ENCODE assay signal across 29 cellular contexts in the genomic region with DNA sequence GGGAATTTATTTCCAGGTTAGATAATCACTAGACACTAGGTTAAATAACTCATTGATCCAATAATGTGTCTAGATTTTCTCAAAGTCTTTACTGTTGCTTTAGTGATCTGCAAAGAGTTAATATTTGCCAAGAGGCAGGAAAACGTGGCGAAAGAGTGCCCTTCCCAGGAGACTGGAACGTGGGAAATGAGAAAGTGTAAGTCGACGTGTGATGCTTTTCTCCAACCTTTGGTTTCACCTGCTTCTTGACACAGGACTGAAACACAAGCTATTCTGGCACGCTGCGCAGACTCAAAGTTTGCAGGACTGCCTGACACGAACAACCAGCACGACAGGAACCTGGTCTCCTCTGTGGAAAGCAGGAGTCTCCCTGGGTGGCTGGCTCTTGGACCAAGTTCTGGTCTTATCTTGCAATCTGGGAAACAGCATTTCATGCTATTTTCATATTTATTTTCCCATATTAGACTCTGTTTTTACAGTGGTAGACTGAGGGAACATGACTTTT.
"Had no signal": no experiment of that assay in that cellular context is flagged by ENCODE, and none has a peak within 500 bp of the region (broad histone marks: within the 10 kb centered on the region; RNA-seq: fewer than 3 reads in every experiment).

No MANE protein-coding gene starts in this region.

- DNase-seq: activated B cell treated with CpG ODN at 0.5 μM for 24 hours; activated CD4-positive, alpha-beta T cell treated with anti-CD3 and anti-CD28 coated beads for 36 hours; activated CD4-positive, alpha-beta T cell treated with anti-CD3 and anti-CD28 coated beads, Interleukin-2, amount 50 U/mL, for 4 hours; activated CD8-positive, alpha-beta memory T cell treated with anti-CD3 and anti-CD28 coated beads for 24 hours; activated CD8-positive, alpha-beta memory T cell treated with anti-CD3 and anti-CD28 coated beads, Interleukin-2, amount 50 U/mL, for 4 hours; activated naive CD4-positive, alpha-beta T cell; activated T-cell treated with anti-CD3 and anti-CD28 coated beads, Interleukin-2, amount 50 U/mL, for 24 hours; adrenal gland; endodermal cell; esophagus squamous epithelium; gastrocnemius medialis; hypothalamus; left ventricle myocardium superior; mammary epithelial cell; naive thymus-derived CD8-positive, alpha-beta T cell; ovary; small intestine; stimulated activated CD4-positive, alpha-beta T cell treated with anti-CD3 and anti-CD28 coated beads, Interleukin-15, amount 100 ng/mL, for 24 hours; T1000; transverse colon had no signal

- H3K9me3 ChIP-seq: adrenal gland, ascending aorta, breast epithelium, esophagus squamous epithelium, gastrocnemius medialis, neutrophil, ovary, transverse colon, vagina had no signal

- H3K27me3 ChIP-seq: adrenal gland, ascending aorta, breast epithelium, esophagus squamous epithelium, gastrocnemius medialis, neutrophil, ovary, transverse colon, vagina had no signal

- H3K4me1 Mint-ChIP-seq: activated B cell treated with CpG ODN at 0.5 μM for 24 hours; activated CD4-positive, alpha-beta T cell treated with anti-CD3 and anti-CD28 coated beads for 36 hours; activated T-helper 17 cell treated with anti-CD3 and anti-CD28 coated beads, Interleukin-2, amount 50 U/mL, for 72 hours; endodermal cell; mesothelial cell of epicardium; stimulated activated memory B cell treated with anti-CD40 and anti-IgM and Interleukin-4, amounts not matched to agents 10 μg/mL and 1 μg/mL and 100 μg/mL, for 72 hours had no signal

- H3K9me3 Mint-ChIP-seq: activated B cell treated with CpG ODN at 0.5 μM for 24 hours; activated T-cell treated with anti-CD3 and anti-CD28 coated beads, Interleukin-2, amount 50 U/mL, for 24 hours; activated T-helper 17 cell treated with anti-CD3 and anti-CD28 coated beads, Interleukin-2, amount 50 U/mL, for 72 hours; endodermal cell; mesothelial cell of epicardium; naive thymus-derived CD8-positive, alpha-beta T cell; stimulated activated memory B cell treated with anti-CD40 and anti-IgM and Interleukin-4, amounts not matched to agents 10 μg/mL and 1 μg/mL and 100 μg/mL, for 72 hours had no signal

- H3K27ac Mint-ChIP-seq: activated B cell treated with CpG ODN at 0.5 μM for 24 hours; activated CD4-positive, alpha-beta T cell treated with anti-CD3 and anti-CD28 coated beads for 36 hours; activated naive CD8-positive, alpha-beta T cell; activated T-cell treated with anti-CD3 and anti-CD28 coated beads, Interleukin-2, amount 50 U/mL, for 24 hours; activated T-helper 17 cell treated with anti-CD3 and anti-CD28 coated beads, Interleukin-2, amount 50 U/mL, for 72 hours; endodermal cell; mesothelial cell of epicardium; stimulated activated memory B cell treated with anti-CD40 and anti-IgM and Interleukin-4, amounts not matched to agents 10 μg/mL and 1 μg/mL and 100 μg/mL, for 72 hours had no signal

- H3K36me3 Mint-ChIP-seq: naive thymus-derived CD8-positive, alpha-beta T cell; stimulated activated memory B cell treated with anti-CD40 and anti-IgM and Interleukin-4, amounts not matched to agents 10 μg/mL and 1 μg/mL and 100 μg/mL, for 72 hours had no signal

- H3K27ac ChIP-seq: adrenal gland, breast epithelium, coronary artery, esophagus squamous epithelium, gastrocnemius medialis, neutrophil, ovary, transverse colon, vagina had no signal

- H3K4me3 Mint-ChIP-seq: activated B cell treated with CpG ODN at 0.5 μM for 24 hours; activated CD4-positive, alpha-beta T cell treated with anti-CD3 and anti-CD28 coated beads for 36 hours; activated naive CD8-positive, alpha-beta T cell; activated T-cell treated with anti-CD3 and anti-CD28 coated beads, Interleukin-2, amount 50 U/mL, for 24 hours; activated T-helper 17 cell treated with anti-CD3 and anti-CD28 coated beads, Interleukin-2, amount 50 U/mL, for 72 hours; endodermal cell; mesothelial cell of epicardium; naive thymus-derived CD8-positive, alpha-beta T cell; stimulated activated memory B cell treated with anti-CD40 and anti-IgM and Interleukin-4, amounts not matched to agents 10 μg/mL and 1 μg/mL and 100 μg/mL, for 72 hours had no signal

- H3K4me1 ChIP-seq: adrenal gland, breast epithelium, gastrocnemius medialis, transverse colon, vagina had no signal

- H3K27me3 Mint-ChIP-seq: activated B cell treated with CpG ODN at 0.5 μM for 24 hours; activated naive CD8-positive, alpha-beta T cell had no signal

- H3K36me3 ChIP-seq: adrenal gland, breast epithelium, gastrocnemius medialis, neutrophil, ovary, vagina had no signal

- H3K4me3 ChIP-seq: adrenal gland, ascending aorta, breast epithelium, coronary artery, esophagus squamous epithelium, gastrocnemius medialis, ovary, transverse colon, vagina had no signal
